ENCODE assay signal across 9 cellular contexts in genomic region chr22:42721045-42721434, GRCh38. TPM values are rescaled to one million over a fixed set of nuclear protein-coding genes. Genes with fewer than 3 reads are reported as not detected.
A peak's percentile ranks its signal among the peaks of the same experiment; 100 is the strongest.
DNase-seq lines count a peak whose midpoint lies in the region; FAIRE-seq and TF ChIP-seq lines count a peak whose summit lies in the region.
"Had no signal": no experiment of that assay in that cellular context is flagged by ENCODE, and none has a peak within 500 bp of the region (broad histone marks: within the 10 kb centered on the region; RNA-seq: fewer than 3 reads in every experiment).

No MANE protein-coding gene starts in this region.

- peaks cover 0 to 18% (median 8%) of the 10 kb centered on the region in 7 donors for H3K9me3 Mint-ChIP-seq in CD14-positive monocyte

- TF ChIP-seq POLR2A in endothelial cell of umbilical vein (IDR thresholded peaks at IDR 0.05; ENCODE audit: low read depth, low read length) (no peak), adrenal gland (IDR thresholded peaks at IDR 0.05) (no peak)

- peak overlapping the region in 1 of 7 donors; percentile 21 for H3K27ac Mint-ChIP-seq in CD14-positive monocyte

- in situ Hi-C loops in GM13977 (cut with MboI; ENCODE audit: low pct_unique_long_range_greater_than_20kb, low sequenced_read_pairs, unreplicated experiment): no loop called here

- H3K4ac ChIP-seq in neuronal stem cell (ENCODE audit: low read length): no peak overlapping the region

- peak overlapping the region; percentile 60 for H3K4me3 ChIP-seq in OCI-LY1 (ENCODE audit: low read depth, low read length, poor library complexity, severe bottlenecking)
- H3K4me3 ChIP-seq in endothelial cell of umbilical vein (replicated peaks in 1 of 3; ENCODE audit: insufficient read depth in 1 of 3, low read depth in 1 of 3, low read length in 3 of 3): peak overlapping the region; percentile 24 to 60 (median 51)
- peak overlapping the region in 1 of 2 donors; percentile 74 for H3K4me3 ChIP-seq in neuronal stem cell (ENCODE audit: low read length in 2 of 2)
- peak overlapping the region in 2 of 4 donors; percentile 13 to 89 for H3K4me3 ChIP-seq in adrenal gland

- no peaks in the 10 kb centered on the region for H3K79me1 ChIP-seq in neuronal stem cell (ENCODE audit: low read depth, low read length)

- CTCF ChIA-PET in endothelial cell of umbilical vein (lab: Charles Lee): interaction anchor here (0.7 kb wide), 1 partner anchor 32 kb away, joined by 4 read pairs; no protein-coding TSS in a partner anchor

- no peak overlapping the region for H3K23ac ChIP-seq in neuronal stem cell (ENCODE audit: low read depth, low read length, poor library complexity)

- H3K79me2 ChIP-seq in OCI-LY1 (ENCODE audit: insufficient read depth, low read length) (no peaks in the 10 kb centered on the region), endothelial cell of umbilical vein (ENCODE audit: control insufficient read depth, insufficient read depth, low read length) (no peaks in the 10 kb centered on the region)

- no peak overlapping the region for H2BK120ac ChIP-seq in neuronal stem cell (ENCODE audit: low read depth, low read length)

- dilution Hi-C loops in endothelial cell of umbilical vein (cut with MboI; ENCODE audit: extremely low pct_ligation_motif_present, low sequenced_read_pairs): no loop called here

- H3K27ac ChIP-seq in OCI-LY1 (ENCODE audit: low read depth, low read length, poor library complexity, severe bottlenecking) (no peak overlapping the region), endothelial cell of umbilical vein (ENCODE audit: insufficient read depth, low read depth, low read length) (no peak overlapping the region), neuronal stem cell (replicated peaks; ENCODE audit: low read length) (no peak overlapping the region), adrenal gland (peak overlapping the region in 1 of 5 donors; percentile 72)

- no peak overlapping the region for H2AK5ac ChIP-seq in neuronal stem cell (ENCODE audit: low read depth, low read length)

- DNase-seq in CD14-positive monocyte (ENCODE audit: low spot score) (no peak), endothelial cell of umbilical vein (ENCODE audit: low read depth, low spot score) (no peak), neuronal stem cell (ENCODE audit: low spot score) (no peak), GM13977 (ENCODE audit: low spot score) (no peak), urothelium cell line (ENCODE audit: low spot score) (no peak), adrenal gland (no peak), NCI-H1105 (lab: John Stamatoyannopoulos, UW) (no peak)

- peak overlapping the region; percentile 5 for H3K18ac ChIP-seq in neuronal stem cell (ENCODE audit: low read length)

- FAIRE-seq in endothelial cell of umbilical vein (lab: Jason Lieb, UNC) (peak; percentile 24), urothelium cell line (lab: Jason Lieb, UNC) (no peak)
- FAIRE-seq: colon had no signal

- no peak overlapping the region for H3K14ac ChIP-seq in neuronal stem cell (ENCODE audit: low read length)

- intact Hi-C loops in CD14-positive monocyte (cut with micrococcal nuclease) (no loop called here), endothelial cell of umbilical vein (cut with micrococcal nuclease) (loop anchor here (5.0 kb wide), 2 partner anchors 59 to 104 kb away; no protein-coding TSS in a partner anchor), adrenal gland (cut with DNase I) (no loop called here)

- no CpG with 5 or more reads among the region's 22 CpGs for WGBS in neuronal stem cell (ENCODE audit: extremely low coverage in 2 of 2, insufficient read length in 2 of 2, insufficient replicate concordance in 1 of 2), 2 donors
- WGBS in adrenal gland, 4 donors: 2 to 9% (median 4%) methylated on average over 12 to 22 of the region's 22 CpGs

- H3K27me3 ChIP-seq in OCI-LY1 (ENCODE audit: insufficient read depth, low read length) (peaks cover 19% of the 10 kb centered on the region; the same call in 1 of the 2 replicates), endothelial cell of umbilical vein (ENCODE audit: control insufficient read depth in 2 of 2, insufficient read depth in 2 of 2, low read length in 2 of 2) (peaks cover 0 to 6% of the 10 kb centered on the region in 2 experiments), neuronal stem cell (ENCODE audit: control insufficient read depth in 3 of 3, insufficient read depth in 3 of 3, low read depth in 1 of 3, low read length in 3 of 3) (peaks cover 8 to 71% (median 29%) of the 10 kb centered on the region in 3 experiments), adrenal gland (no peaks in the 10 kb centered on the region)

- H2AFZ ChIP-seq in OCI-LY1 (ENCODE audit: low read length): no peak overlapping the region
- H2AFZ ChIP-seq in endothelial cell of umbilical vein (ENCODE audit: low read depth, low read length): peak overlapping the region; percentile 97
- peak overlapping the region; percentile 87 for H2AFZ ChIP-seq in neuronal stem cell (ENCODE audit: low read length)

- H3K4me3 Mint-ChIP-seq in CD14-positive monocyte: peak overlapping the region; percentile 73 to 75

- TF ChIP-seq CTCF in CD14-positive monocyte (IDR thresholded peaks at IDR 0.05) (no peak), OCI-LY1 (IDR thresholded peaks at IDR 0.05; ENCODE audit: low read length) (no peak), endothelial cell of umbilical vein (IDR thresholded peaks at IDR 0.05; ENCODE audit: extremely low read depth in 1 of 2, insufficient read depth in 1 of 2, low read depth in 1 of 2, low read length in 2 of 2) (no peak), GM13977 (IDR thresholded peaks at IDR 0.05; ENCODE audit: extremely low read depth, insufficient read depth, missing control alignments) (no peak), adrenal gland (IDR thresholded peaks at IDR 0.05) (no peak)

- H3K9me1 ChIP-seq in endothelial cell of umbilical vein (replicated peaks; ENCODE audit: control insufficient read depth, extremely low read depth, insufficient read depth, low read length): no peaks in the 10 kb centered on the region

- H3K9me3 ChIP-seq in OCI-LY1 (ENCODE audit: low read length): no peaks in the 10 kb centered on the region
- H3K9me3 ChIP-seq in endothelial cell of umbilical vein (replicated peaks; ENCODE audit: control insufficient read depth, insufficient read depth, low read length): no peaks in the 10 kb centered on the region
- H3K9me3 ChIP-seq in neuronal stem cell (replicated peaks in 1 of 2; ENCODE audit: control insufficient read depth in 2 of 2, insufficient read depth in 1 of 2, low read depth in 1 of 2, low read length in 2 of 2): no peaks in the 10 kb centered on the region
- no peaks in the 10 kb centered on the region for H3K9me3 ChIP-seq in adrenal gland (replicated peaks in 1 of 3)

- H3K36me3 ChIP-seq in OCI-LY1 (ENCODE audit: insufficient read depth, low read length): no peaks in the 10 kb centered on the region
- H3K36me3 ChIP-seq in endothelial cell of umbilical vein (ENCODE audit: control insufficient read depth in 2 of 2, extremely low read depth in 1 of 2, insufficient read depth in 2 of 2, low read length in 2 of 2): no peaks in the 10 kb centered on the region
- H3K36me3 ChIP-seq in neuronal stem cell (replicated peaks in 1 of 2; ENCODE audit: control insufficient read depth in 2 of 2, insufficient read depth in 2 of 2, low read length in 2 of 2): no peaks in the 10 kb centered on the region
- no peaks in the 10 kb centered on the region for H3K36me3 ChIP-seq in adrenal gland (replicated peaks in 1 of 2)

- BruUV-seq in endothelial cell of umbilical vein (replicated peaks; lab: Mats Ljungman, UMichigan): no TSS peak

- H4K8ac ChIP-seq in neuronal stem cell (ENCODE audit: low read depth, low read length): no peak overlapping the region

- no peak overlapping the region for H2BK5ac ChIP-seq in neuronal stem cell (ENCODE audit: low read length)

- H3K4me2 ChIP-seq in OCI-LY1 (ENCODE audit: low read length) (peak overlapping the region; percentile 21; the same call in 1 of the 2 replicates), endothelial cell of umbilical vein (ENCODE audit: insufficient read depth, low read length) (peak overlapping the region; percentile 94), neuronal stem cell (ENCODE audit: insufficient read depth, low read length, poor library complexity, severe bottlenecking) (peak overlapping the region; percentile 97)

- H3K9ac ChIP-seq in OCI-LY1 (ENCODE audit: low read length) (no peak overlapping the region), endothelial cell of umbilical vein (replicated peaks; ENCODE audit: extremely low read depth, insufficient read depth, low read length) (no peak overlapping the region), neuronal stem cell (ENCODE audit: low read depth, low read length, poor library complexity) (peak overlapping the region; percentile 78)

- peaks cover 62 to 84% (median 69%) of the 10 kb centered on the region in 3 donors for H3K27me3 Mint-ChIP-seq in CD14-positive monocyte (ENCODE audit: low read depth in 3 of 3)

- no peaks in the 10 kb centered on the region for H4K20me1 ChIP-seq in OCI-LY1 (ENCODE audit: insufficient read depth, low read length)
- no peaks in the 10 kb centered on the region for H4K20me1 ChIP-seq in endothelial cell of umbilical vein (replicated peaks; ENCODE audit: control insufficient read depth, extremely low read depth, insufficient read depth, low read length)

- peaks cover 10% of the 10 kb centered on the region; the same call in 1 of the 2 replicates for H3F3A ChIP-seq in OCI-LY1 (ENCODE audit: insufficient read depth, low read length)

- H3K9me2 ChIP-seq in OCI-LY1 (ENCODE audit: low read depth, low read length): no peaks in the 10 kb centered on the region

- H3K36me3 Mint-ChIP-seq in CD14-positive monocyte: peaks cover 4 to 15% of the 10 kb centered on the region in 2 donors

- H3K4me1 ChIP-seq in OCI-LY1 (ENCODE audit: insufficient read depth, low read length, severe bottlenecking): peaks cover 46% of the 10 kb centered on the region
- H3K4me1 ChIP-seq in endothelial cell of umbilical vein (ENCODE audit: control insufficient read depth, extremely low read depth, insufficient read depth, low read length): peaks cover 11% of the 10 kb centered on the region
- H3K4me1 ChIP-seq in neuronal stem cell (ENCODE audit: control insufficient read depth in 2 of 2, insufficient read depth in 1 of 2, low read depth in 1 of 2, low read length in 2 of 2): peaks cover 3 to 7% of the 10 kb centered on the region in 2 donors
- H3K4me1 ChIP-seq in adrenal gland (replicated peaks in 1 of 2): peaks cover 4 to 9% of the 10 kb centered on the region in 2 donors

- no peak overlapping the region for H4K91ac ChIP-seq in neuronal stem cell (ENCODE audit: low read depth, low read length, poor library complexity)

- peaks cover 14% of the 10 kb centered on the region for H3K4me1 Mint-ChIP-seq in CD14-positive monocyte

- POLR2A ChIA-PET in endothelial cell of umbilical vein (lab: Charles Lee): no interaction called here

- no peak overlapping the region for H2BK12ac ChIP-seq in neuronal stem cell (ENCODE audit: low read length)

- no peak overlapping the region for H2BK15ac ChIP-seq in neuronal stem cell (ENCODE audit: low read length)

RNA-seq across cellular contexts. Expression of gene A4GALT, which starts 0.4 kb away (rescaled TPM):
- polyA plus RNA-seq in CD14-positive monocyte (not detected), endothelial cell of umbilical vein (5.4 and 8.7 TPM in 2 replicates), adrenal gland (10 to 100 TPM in 2 of 3 donors, 1 to 10 TPM in 1; 4.2 to 21.5 (median 17.8) TPM)
- total RNA-seq in endothelial cell of umbilical vein (18.8 and 20.7 TPM in 2 replicates), adrenal gland (10 to 100 TPM in 7 of 8 donors, 1 to 10 TPM in 1; 2.7 to 29.8 (median 18.2) TPM)
- 3.1 and 5.6 TPM in 2 replicates for polyA plus RNA-seq in endothelial cell of umbilical vein (2011; cell fraction: cytosol; rRNA removed)
- polyA plus RNA-seq in endothelial cell of umbilical vein (2011; cell fraction: nucleus; rRNA removed): 4.2 and 4.4 TPM in 2 replicates
- polyA plus RNA-seq in endothelial cell of umbilical vein (2012): 9.8 and 17.1 TPM in 2 replicates
- 2.4 and 3.9 TPM in 2 replicates for polyA minus RNA-seq in endothelial cell of umbilical vein
- polyA minus RNA-seq in endothelial cell of umbilical vein (2011; cell fraction: cytosol; rRNA and poly(A)+ RNA removed): 9.6 TPM
- 2.4 and 5.2 TPM in 2 replicates for polyA minus RNA-seq in endothelial cell of umbilical vein (2011; cell fraction: nucleus; rRNA and poly(A)+ RNA removed)
- 5.5 TPM for polyA plus RNA-seq in neuronal stem cell (2013, experiment 1 of 2)
- 5.6 TPM for polyA plus RNA-seq in neuronal stem cell (2013, experiment 2 of 2)

Comparison
In these comparisons a context has a peak if more than half of its experiments do, and no peak if none do; other contexts are left out.
1. H3K4me2 ChIP-seq: peak in every context shown above with its lines; median percentile 97 in neuronal stem cell; 94 in endothelial cell of umbilical vein; 21 in OCI-LY1.